In genomic region chr1:111506561-111506960, GRCh38 we compare ENCODE assay signal across 14 cellular contexts. TPM values are rescaled to one million over a fixed set of nuclear protein-coding genes. Genes with fewer than 3 reads are reported as not detected.
DNase-seq lines count a peak whose midpoint lies in the region; ATAC-seq and TF ChIP-seq lines count a peak whose summit lies in the region.
"Had no signal": no experiment of that assay in that cellular context is flagged by ENCODE, and none has a peak within 500 bp of the region (broad histone marks: within the 10 kb centered on the region; RNA-seq: fewer than 3 reads in every experiment).

No MANE protein-coding gene starts in this region.

- no peaks in the 10 kb centered on the region for H3K27me3 Mint-ChIP-seq in activated CD4-positive, alpha-beta T cell treated with anti-CD3 and anti-CD28 coated beads for 36 hours

- POLR2A ChIA-PET in activated CD4-positive, alpha-beta T cell treated with anti-CD3 and anti-CD28 coated beads for 36 hours (lab: Charles Lee): interaction anchor here (0.8 to 2.0 kb wide), 6 partner anchors 9 to 248 kb away, joined by 3 to 8 read pairs (median 5); no protein-coding TSS in a partner anchor

- DNase-seq in activated CD4-positive, alpha-beta T cell treated with anti-CD3 and anti-CD28 coated beads for 36 hours: peak; percentile 36
- DNase-seq in activated CD4-positive, alpha-beta T cell treated with anti-CD3 and anti-CD28 coated beads, Interleukin-2, amount 50 U/mL, for 4 hours: no peak
- DNase-seq in Peyer's patch (no peak), dorsolateral prefrontal cortex (no peak), stomach (no peak), globus pallidus (ENCODE audit: low spot score) (no peak)
- DNase-seq: Calu3; central memory CD4-positive, alpha-beta T cell; mucosa of descending colon had no signal

- H3K9me3 ChIP-seq in Peyer's patch: no peaks in the 10 kb centered on the region
- H3K9me3 ChIP-seq in stomach: no peaks in the 10 kb centered on the region
- H3K9me3 ChIP-seq: mucosa of descending colon had no signal

- peak overlapping the region; percentile 84 for H3K27ac Mint-ChIP-seq in activated CD4-positive, alpha-beta T cell treated with anti-CD3 and anti-CD28 coated beads for 36 hours

- H3K27ac ChIP-seq in Peyer's patch (peak overlapping the region; percentile 30 to 97 (median 82)), dorsolateral prefrontal cortex (peak overlapping the region in 45 of 59 donors; percentile 1 to 97 (median 58)), stomach (peak overlapping the region in 4 of 5 donors; percentile 36 to 97 (median 94))

- H3K27me3 ChIP-seq in Peyer's patch (no peaks in the 10 kb centered on the region), dorsolateral prefrontal cortex (no peaks in the 10 kb centered on the region), stomach (no peaks in the 10 kb centered on the region)

- H3K4me3 Mint-ChIP-seq in activated CD4-positive, alpha-beta T cell treated with anti-CD3 and anti-CD28 coated beads for 36 hours: no peak overlapping the region

- H3K36me3 ChIP-seq in Peyer's patch (no peaks in the 10 kb centered on the region), stomach (no peaks in the 10 kb centered on the region)

- no peak for TF ChIP-seq CTCF in Peyer's patch (IDR thresholded peaks at IDR 0.05)
- no peak for TF ChIP-seq CTCF in dorsolateral prefrontal cortex (IDR thresholded peaks at IDR 0.05 in 54 of 56, conservative IDR thresholded peaks at IDR 0.05 in 2 of 56; ENCODE audit: low read depth in 1 of 56, partially characterized antibody in 56 of 56)
- TF ChIP-seq CTCF in stomach (IDR thresholded peaks at IDR 0.05): no peak

- H3K36me3 Mint-ChIP-seq in activated CD4-positive, alpha-beta T cell treated with anti-CD3 and anti-CD28 coated beads for 36 hours (ENCODE audit: low read depth): no peaks in the 10 kb centered on the region

- H3K9me3 Mint-ChIP-seq in activated CD4-positive, alpha-beta T cell treated with anti-CD3 and anti-CD28 coated beads for 36 hours (ENCODE audit: low read depth): no peaks in the 10 kb centered on the region

- TF ChIP-seq POLR2A in Peyer's patch (IDR thresholded peaks at IDR 0.05) (no peak), stomach (IDR thresholded peaks at IDR 0.05) (no peak)

- H3K4me1 ChIP-seq in Peyer's patch (peaks cover 6 to 36% (median 28%) of the 10 kb centered on the region in 4 donors), stomach (peaks cover 22 to 73% (median 38%) of the 10 kb centered on the region in 4 donors)

- H3K4me1 Mint-ChIP-seq in activated CD4-positive, alpha-beta T cell treated with anti-CD3 and anti-CD28 coated beads for 36 hours: peaks cover 61% of the 10 kb centered on the region

- ATAC-seq in activated CD4-positive, alpha-beta T cell treated with anti-CD3 and anti-CD28 coated beads for 36 hours: no peak
- no peak for ATAC-seq in HG03045 (IDR thresholded peaks at IDR 0.05; ENCODE audit: unreplicated experiment)
- ATAC-seq in esophagus mucosa: no peak

- WGBS in stomach, 5 donors: 44 to 61% (median 48%) methylated on average over 2 of the region's 2 CpGs

- intact Hi-C loops in activated CD4-positive, alpha-beta T cell treated with anti-CD3 and anti-CD28 coated beads for 36 hours (cut with DNase I, micrococcal nuclease): loop anchor here (2.0 to 5.0 kb wide), 2 partner anchors 30 to 289 kb away; no protein-coding TSS in a partner anchor
- intact Hi-C loops in dorsolateral prefrontal cortex (cut with DNase I) (no loop called here), stomach (cut with DNase I; ENCODE audit: low total_unique reads) (loop anchor here (5.0 kb wide), 1 partner anchor 146 kb away; no protein-coding TSS in a partner anchor)

- CTCF ChIA-PET in activated CD4-positive, alpha-beta T cell treated with anti-CD3 and anti-CD28 coated beads for 36 hours (lab: Charles Lee): interaction anchor here (0.9 to 4.5 kb wide), 18 partner anchors 11 to 262 kb away, joined by 3 to 72 read pairs (median 8); no protein-coding TSS in a partner anchor

- no peak for TF ChIP-seq EP300 in stomach (IDR thresholded peaks at IDR 0.05)

- H3K4me3 ChIP-seq in Peyer's patch: no peak overlapping the region
- no peak overlapping the region for H3K4me3 ChIP-seq in dorsolateral prefrontal cortex
- no peak overlapping the region for H3K4me3 ChIP-seq in stomach
- H3K4me3 ChIP-seq: mucosa of descending colon had no signal

RNA-seq across cellular contexts. Expression of gene ADORA3, which starts 3.1 kb away (rescaled TPM):
- under 1 TPM in 1 of 2 experiments, not detected in 1; 0.16 TPM for total RNA-seq in activated CD4-positive, alpha-beta T cell treated with anti-CD3 and anti-CD28 coated beads for 36 hours
- total RNA-seq in Peyer's patch (10 to 100 TPM in 1 of 4 donors, 1 to 10 TPM in 2, not detected in 1; 2.3 to 14.9 (median 4.7) TPM), dorsolateral prefrontal cortex (10 to 100 TPM in 39 of 120 experiments, 1 to 10 TPM in 80, under 1 TPM in 1; 0.57 to 20.1 (median 8.2) TPM), stomach (10 to 100 TPM in 1 of 5 donors, 1 to 10 TPM in 2, under 1 TPM in 2; 0.29 to 44.3 (median 3.7) TPM), esophagus mucosa (0.64 TPM)
- polyA plus RNA-seq in stomach: 1 to 10 TPM; 1.2 to 5.9 (median 4.7) TPM
- total RNA-seq: A172, Calu3, PC-3, renal cortical epithelial cell had no signal

RNA-seq across cellular contexts. Expression of gene TMIGD3, which starts 3.1 kb away (rescaled TPM):
- not detected for total RNA-seq in activated CD4-positive, alpha-beta T cell treated with anti-CD3 and anti-CD28 coated beads for 36 hours
- 10 to 100 TPM in 1 of 4 donors, 1 to 10 TPM in 2, not detected in 1; 2.1 to 27.2 (median 6.4) TPM for total RNA-seq in Peyer's patch
- 10 to 100 TPM in 97 of 120 experiments, 1 to 10 TPM in 23; 4.3 to 47.2 (median 14.8) TPM for total RNA-seq in dorsolateral prefrontal cortex
- total RNA-seq in stomach: 1 to 10 TPM in 1 of 5 donors, not detected in 4; 7.6 TPM
- polyA plus RNA-seq in stomach: 1 to 10 TPM; 1.2 to 6.5 (median 2.7) TPM
- total RNA-seq in esophagus mucosa: not detected
- total RNA-seq: A172, Calu3, PC-3, renal cortical epithelial cell had no signal

RNA-seq across cellular contexts. Expression of gene C1orf162, which starts 32.8 kb away (rescaled TPM):
- 1 to 10 TPM; 4.7 to 7.6 TPM for total RNA-seq in activated CD4-positive, alpha-beta T cell treated with anti-CD3 and anti-CD28 coated beads for 36 hours
- total RNA-seq in Peyer's patch: 10 to 100 TPM in 1 of 4 donors, 1 to 10 TPM in 3; 3.9 to 30.5 (median 6.8) TPM
- 10 to 100 TPM in 62 of 120 experiments, 1 to 10 TPM in 58; 3.8 to 34.3 (median 10.2) TPM for total RNA-seq in dorsolateral prefrontal cortex
- total RNA-seq in stomach: 10 to 100 TPM in 2 of 5 donors, 1 to 10 TPM in 3; 2.2 to 19.0 (median 3.2) TPM
- 10 to 100 TPM; 12.3 to 18.3 (median 17.1) TPM for polyA plus RNA-seq in stomach
- total RNA-seq in esophagus mucosa: 1.6 TPM
- total RNA-seq: A172 had no signal

RNA-seq across cellular contexts. Expression of gene ATP5PB, which starts 57.3 kb away (rescaled TPM):
- total RNA-seq in activated CD4-positive, alpha-beta T cell treated with anti-CD3 and anti-CD28 coated beads for 36 hours: 100 to 1,000 TPM; 292 to 301 TPM
- 100 to 1,000 TPM in 3 of 4 donors, 10 to 100 TPM in 1; 86.6 to 271 (median 136) TPM for total RNA-seq in Peyer's patch
- total RNA-seq in dorsolateral prefrontal cortex: 100 to 1,000 TPM; 111 to 247 (median 179) TPM
- total RNA-seq in stomach: 100 to 1,000 TPM in 3 of 5 donors, 10 to 100 TPM in 2; 21.6 to 362 (median 190) TPM
- 100 to 1,000 TPM; 207 to 373 (median 332) TPM for polyA plus RNA-seq in stomach
- 273 TPM for total RNA-seq in esophagus mucosa

RNA-seq across cellular contexts. Expression of gene WDR77, which starts 57.5 kb away (rescaled TPM):
- total RNA-seq in activated CD4-positive, alpha-beta T cell treated with anti-CD3 and anti-CD28 coated beads for 36 hours: 10 to 100 TPM; 42.5 to 53.6 TPM
- 10 to 100 TPM; 19.0 to 33.0 (median 26.4) TPM for total RNA-seq in Peyer's patch
- total RNA-seq in dorsolateral prefrontal cortex: 10 to 100 TPM; 13.6 to 29.7 (median 21.9) TPM
- total RNA-seq in stomach: 10 to 100 TPM in 4 of 5 donors, 1 to 10 TPM in 1; 5.8 to 31.2 (median 13.8) TPM
- polyA plus RNA-seq in stomach: 10 to 100 TPM; 18.5 to 25.3 (median 25.1) TPM
- total RNA-seq in esophagus mucosa: 29.7 TPM

Comparison
In these comparisons a context has a peak if more than half of its experiments do, and no peak if none do; other contexts are left out.
1. intact Hi-C loops: an anchor here in activated CD4-positive, alpha-beta T cell treated with anti-CD3 and anti-CD28 coated beads for 36 hours (2.0 to 5.0 kb wide) and stomach (5.0 kb wide); none called in dorsolateral prefrontal cortex.